In genomic region chr3:152830245-152830644, GRCh38 we compare ENCODE assay signal across 1 cellular context.
TF ChIP-seq lines count a peak whose summit lies in the region.

No MANE protein-coding gene starts in this region.

TF ChIP-seq in K562, 482 proteins besides CTCF, POLR2A, EP300 and RAD21 (continued from another document):
- no peak for TF ChIP-seq ZNF592 (IDR thresholded peaks at IDR 0.05)
